1 cellular context compared by ENCODE assay signal in the genomic region with DNA sequence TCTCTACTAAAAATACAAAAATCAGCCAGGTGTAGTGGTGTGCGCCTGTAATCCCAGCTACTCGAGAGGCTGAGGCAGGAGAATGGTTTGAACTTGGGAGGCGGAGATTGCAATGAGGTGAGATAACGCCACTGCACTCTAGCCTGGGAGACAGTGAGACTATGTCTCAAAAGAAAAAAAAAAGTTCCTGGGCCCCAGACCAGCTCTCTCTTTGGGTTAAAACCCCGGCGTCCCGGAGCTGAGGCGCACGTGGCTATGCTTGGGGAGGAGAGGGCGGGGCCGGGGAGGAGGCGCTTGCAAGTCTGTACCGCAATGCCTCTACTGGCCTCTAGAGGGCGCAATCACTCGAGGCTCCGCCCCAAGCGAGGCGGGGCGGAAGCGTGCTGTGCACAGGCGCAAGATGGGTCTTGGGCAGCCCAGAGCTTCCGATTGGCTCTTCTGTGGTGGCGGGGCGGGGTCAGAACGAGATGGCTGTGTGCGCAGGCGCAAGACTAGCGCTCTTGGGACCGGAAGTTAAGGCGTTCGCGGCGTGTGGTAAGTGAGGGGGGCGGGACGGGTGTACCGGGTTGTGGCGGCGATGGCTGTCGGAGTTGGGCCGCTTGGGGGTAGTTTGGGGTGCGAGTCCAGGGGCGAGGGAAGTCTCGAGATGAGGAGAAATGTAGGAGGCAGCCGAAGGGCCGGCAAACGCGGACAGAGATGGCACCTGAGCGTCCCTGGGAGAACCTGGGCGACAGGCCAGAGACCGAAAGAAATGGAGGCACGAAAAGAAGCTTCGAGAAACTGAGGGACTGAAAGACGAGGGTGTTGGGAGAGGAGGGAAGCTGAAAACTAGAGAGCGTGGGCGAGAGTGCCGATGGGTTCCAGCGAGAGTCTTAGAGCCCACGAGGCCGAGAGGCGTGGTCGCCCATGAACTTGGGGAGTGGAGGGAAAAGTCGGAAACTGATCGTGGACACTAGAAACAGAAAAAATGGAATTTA.
TF ChIP-seq lines count a peak whose summit lies in the region.

A gene with protein sequence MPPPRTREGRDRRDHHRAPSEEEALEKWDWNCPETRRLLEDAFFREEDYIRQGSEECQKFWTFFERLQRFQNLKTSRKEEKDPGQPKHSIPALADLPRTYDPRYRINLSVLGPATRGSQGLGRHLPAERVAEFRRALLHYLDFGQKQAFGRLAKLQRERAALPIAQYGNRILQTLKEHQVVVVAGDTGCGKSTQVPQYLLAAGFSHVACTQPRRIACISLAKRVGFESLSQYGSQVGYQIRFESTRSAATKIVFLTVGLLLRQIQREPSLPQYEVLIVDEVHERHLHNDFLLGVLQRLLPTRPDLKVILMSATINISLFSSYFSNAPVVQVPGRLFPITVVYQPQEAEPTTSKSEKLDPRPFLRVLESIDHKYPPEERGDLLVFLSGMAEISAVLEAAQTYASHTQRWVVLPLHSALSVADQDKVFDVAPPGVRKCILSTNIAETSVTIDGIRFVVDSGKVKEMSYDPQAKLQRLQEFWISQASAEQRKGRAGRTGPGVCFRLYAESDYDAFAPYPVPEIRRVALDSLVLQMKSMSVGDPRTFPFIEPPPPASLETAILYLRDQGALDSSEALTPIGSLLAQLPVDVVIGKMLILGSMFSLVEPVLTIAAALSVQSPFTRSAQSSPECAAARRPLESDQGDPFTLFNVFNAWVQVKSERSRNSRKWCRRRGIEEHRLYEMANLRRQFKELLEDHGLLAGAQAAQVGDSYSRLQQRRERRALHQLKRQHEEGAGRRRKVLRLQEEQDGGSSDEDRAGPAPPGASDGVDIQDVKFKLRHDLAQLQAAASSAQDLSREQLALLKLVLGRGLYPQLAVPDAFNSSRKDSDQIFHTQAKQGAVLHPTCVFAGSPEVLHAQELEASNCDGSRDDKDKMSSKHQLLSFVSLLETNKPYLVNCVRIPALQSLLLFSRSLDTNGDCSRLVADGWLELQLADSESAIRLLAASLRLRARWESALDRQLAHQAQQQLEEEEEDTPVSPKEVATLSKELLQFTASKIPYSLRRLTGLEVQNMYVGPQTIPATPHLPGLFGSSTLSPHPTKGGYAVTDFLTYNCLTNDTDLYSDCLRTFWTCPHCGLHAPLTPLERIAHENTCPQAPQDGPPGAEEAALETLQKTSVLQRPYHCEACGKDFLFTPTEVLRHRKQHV (plus strand): TSS at position 497 of the 977 bp plus-strand sequence. CDS start 3,716 bp downstream, outside the sequence.

TF ChIP-seq in K562, 482 proteins besides CTCF, POLR2A, EP300 and RAD21 (continued from another document and continues in another):
- TF ChIP-seq EP400 (IDR thresholded peaks at IDR 0.05) (peak; percentile 89), PHB (CRISPR knock-in tag; IDR thresholded peaks at IDR 0.05) (0 out of 2 replicates have a peak, but pooled peaks have one; percentile 25), HIVEP1 (CRISPR knock-in tag; IDR thresholded peaks at IDR 0.05) (0 out of 2 replicates have a peak, but pooled peaks have one; percentile 56), SIN3A (IDR thresholded peaks at IDR 0.05; ENCODE audit: borderline replicate concordance in 2 of 2, control insufficient read depth in 1 of 2, low read depth in 2 of 2, low read length in 2 of 2) (peak; percentile 76 to 92; a peak in 2 of 4 replicates), CREM (IDR thresholded peaks at IDR 0.05; ENCODE audit: low read depth) (peak; percentile 79), ZNF12 (CRISPR knock-in tag; IDR thresholded peaks at IDR 0.05) (0 out of 2 replicates have a peak, but pooled peaks have one; percentile 25), NFIC (IDR thresholded peaks at IDR 0.05) (peak; percentile 58), TCF3 (CRISPR knock-in tag; IDR thresholded peaks at IDR 0.05) (no peak), PRMT5 (CRISPR knock-in tag; IDR thresholded peaks at IDR 0.05) (no peak), MXI1 (IDR thresholded peaks at IDR 0.05; ENCODE audit: low read depth, low read length) (peak; percentile 77), SMC3 (conservative IDR thresholded peaks at IDR 0.05; ENCODE audit: insufficient read depth, low read depth, low read length) (0 out of 2 replicates have a peak, but pooled peaks have one; percentile 6), JUND (IDR thresholded peaks at IDR 0.05; ENCODE audit: borderline replicate concordance, low read depth, low read length) (peak; percentile 73), JUND (tag; IDR thresholded peaks at IDR 0.05; ENCODE audit: borderline replicate concordance, low read depth, low read length) (no peak), ZNF785 (CRISPR knock-in tag; IDR thresholded peaks at IDR 0.05) (no peak), KDM4B (IDR thresholded peaks at IDR 0.05; ENCODE audit: borderline replicate concordance in 2 of 2, low read depth in 1 of 2) (no peak; a peak in 1 of 4 replicates), MTA1 (IDR thresholded peaks at IDR 0.05; ENCODE audit: borderline replicate concordance) (0 out of 2 replicates have a peak, but pooled peaks have one; percentile 37), RB1 (IDR thresholded peaks at IDR 0.05; ENCODE audit: low read depth) (peak; percentile 77; the same call in 1 of the 2 replicates), SRSF7 (optimal IDR thresholded peaks at IDR 0.05; ENCODE audit: low read depth, low read length) (no peak), NEUROD1 (IDR thresholded peaks at IDR 0.05; ENCODE audit: borderline replicate concordance, low read depth, low read length, partially characterized antibody) (peak; percentile 62), TCF7 (IDR thresholded peaks at IDR 0.05; ENCODE audit: borderline replicate concordance) (no peak), XRCC5 (IDR thresholded peaks at IDR 0.05; ENCODE audit: low read depth, low read length) (peak; percentile 61), ZSCAN32 (CRISPR knock-in tag; IDR thresholded peaks at IDR 0.05) (0 out of 2 replicates have a peak, but pooled peaks have one; percentile 35), RBM17 (IDR thresholded peaks at IDR 0.05; ENCODE audit: borderline replicate concordance, low read depth, low read length) (no peak), SUPT5H (IDR thresholded peaks at IDR 0.05) (peak; percentile 90), ETV1 (tag; conservative IDR thresholded peaks at IDR 0.05; ENCODE audit: low read depth) (peak; percentile 88), CBX2 (IDR thresholded peaks at IDR 0.05; ENCODE audit: insufficient read depth, low read length, poor library complexity, severe bottlenecking) (no peak), SPI1 (IDR thresholded peaks at IDR 0.05; ENCODE audit: borderline replicate concordance, low read depth, low read length) (peak; percentile 68; the same call in 1 of the 2 replicates), ZNF3 (CRISPR knock-in tag; IDR thresholded peaks at IDR 0.05) (no peak), RNF2 (IDR thresholded peaks at IDR 0.05) (0 out of 2 replicates have a peak, but pooled peaks have one; percentile 34), ZNF766 (CRISPR knock-in tag; conservative IDR thresholded peaks at IDR 0.05) (no peak), TBP (optimal IDR thresholded peaks at IDR 0.05; ENCODE audit: low read depth, low read length) (peak; percentile 69)
- TF ChIP-seq, protein P1, sequence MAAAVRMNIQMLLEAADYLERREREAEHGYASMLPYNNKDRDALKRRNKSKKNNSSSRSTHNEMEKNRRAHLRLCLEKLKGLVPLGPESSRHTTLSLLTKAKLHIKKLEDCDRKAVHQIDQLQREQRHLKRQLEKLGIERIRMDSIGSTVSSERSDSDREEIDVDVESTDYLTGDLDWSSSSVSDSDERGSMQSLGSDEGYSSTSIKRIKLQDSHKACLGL (CRISPR knock-in tag; IDR thresholded peaks at IDR 0.05; ENCODE audit: borderline replicate concordance, poor library complexity, severe bottlenecking) = peak; percentile 62
- TF ChIP-seq, protein P2, sequence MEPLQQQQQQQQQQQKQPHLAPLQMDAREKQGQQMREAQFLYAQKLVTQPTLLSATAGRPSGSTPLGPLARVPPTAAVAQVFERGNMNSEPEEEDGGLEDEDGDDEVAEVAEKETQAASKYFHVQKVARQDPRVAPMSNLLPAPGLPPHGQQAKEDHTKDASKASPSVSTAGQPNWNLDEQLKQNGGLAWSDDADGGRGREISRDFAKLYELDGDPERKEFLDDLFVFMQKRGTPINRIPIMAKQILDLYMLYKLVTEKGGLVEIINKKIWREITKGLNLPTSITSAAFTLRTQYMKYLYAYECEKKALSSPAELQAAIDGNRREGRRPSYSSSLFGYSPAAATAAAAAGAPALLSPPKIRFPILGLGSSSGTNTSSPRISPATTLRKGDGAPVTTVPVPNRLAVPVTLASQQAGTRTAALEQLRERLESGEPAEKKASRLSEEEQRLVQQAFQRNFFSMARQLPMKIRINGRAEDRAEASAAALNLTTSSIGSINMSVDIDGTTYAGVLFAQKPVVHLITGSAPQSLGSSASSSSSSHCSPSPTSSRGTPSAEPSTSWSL (CRISPR knock-in tag; IDR thresholded peaks at IDR 0.05; ENCODE audit: borderline replicate concordance) = no peak
- TF ChIP-seq, protein P3, sequence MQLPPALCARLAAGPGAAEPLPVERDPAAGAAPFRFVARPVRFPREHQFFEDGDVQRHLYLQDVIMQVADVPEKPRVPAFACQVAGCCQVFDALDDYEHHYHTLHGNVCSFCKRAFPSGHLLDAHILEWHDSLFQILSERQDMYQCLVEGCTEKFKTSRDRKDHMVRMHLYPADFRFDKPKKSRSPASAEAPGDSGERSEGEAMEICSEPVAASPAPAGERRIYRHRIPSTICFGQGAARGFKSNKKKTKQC (CRISPR knock-in tag; IDR thresholded peaks at IDR 0.05) = peak; percentile 53; the same call in 1 of the 2 replicates
- TF ChIP-seq, protein P4, sequence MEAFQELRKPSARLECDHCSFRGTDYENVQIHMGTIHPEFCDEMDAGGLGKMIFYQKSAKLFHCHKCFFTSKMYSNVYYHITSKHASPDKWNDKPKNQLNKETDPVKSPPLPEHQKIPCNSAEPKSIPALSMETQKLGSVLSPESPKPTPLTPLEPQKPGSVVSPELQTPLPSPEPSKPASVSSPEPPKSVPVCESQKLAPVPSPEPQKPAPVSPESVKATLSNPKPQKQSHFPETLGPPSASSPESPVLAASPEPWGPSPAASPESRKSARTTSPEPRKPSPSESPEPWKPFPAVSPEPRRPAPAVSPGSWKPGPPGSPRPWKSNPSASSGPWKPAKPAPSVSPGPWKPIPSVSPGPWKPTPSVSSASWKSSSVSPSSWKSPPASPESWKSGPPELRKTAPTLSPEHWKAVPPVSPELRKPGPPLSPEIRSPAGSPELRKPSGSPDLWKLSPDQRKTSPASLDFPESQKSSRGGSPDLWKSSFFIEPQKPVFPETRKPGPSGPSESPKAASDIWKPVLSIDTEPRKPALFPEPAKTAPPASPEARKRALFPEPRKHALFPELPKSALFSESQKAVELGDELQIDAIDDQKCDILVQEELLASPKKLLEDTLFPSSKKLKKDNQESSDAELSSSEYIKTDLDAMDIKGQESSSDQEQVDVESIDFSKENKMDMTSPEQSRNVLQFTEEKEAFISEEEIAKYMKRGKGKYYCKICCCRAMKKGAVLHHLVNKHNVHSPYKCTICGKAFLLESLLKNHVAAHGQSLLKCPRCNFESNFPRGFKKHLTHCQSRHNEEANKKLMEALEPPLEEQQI (IDR thresholded peaks at IDR 0.05) = no peak
- TF ChIP-seq, protein P5, sequence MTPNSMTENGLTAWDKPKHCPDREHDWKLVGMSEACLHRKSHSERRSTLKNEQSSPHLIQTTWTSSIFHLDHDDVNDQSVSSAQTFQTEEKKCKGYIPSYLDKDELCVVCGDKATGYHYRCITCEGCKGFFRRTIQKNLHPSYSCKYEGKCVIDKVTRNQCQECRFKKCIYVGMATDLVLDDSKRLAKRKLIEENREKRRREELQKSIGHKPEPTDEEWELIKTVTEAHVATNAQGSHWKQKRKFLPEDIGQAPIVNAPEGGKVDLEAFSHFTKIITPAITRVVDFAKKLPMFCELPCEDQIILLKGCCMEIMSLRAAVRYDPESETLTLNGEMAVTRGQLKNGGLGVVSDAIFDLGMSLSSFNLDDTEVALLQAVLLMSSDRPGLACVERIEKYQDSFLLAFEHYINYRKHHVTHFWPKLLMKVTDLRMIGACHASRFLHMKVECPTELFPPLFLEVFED (CRISPR knock-in tag; conservative IDR thresholded peaks at IDR 0.05) = 0 out of 2 replicates have a peak, but pooled peaks have one; percentile 3
- TF ChIP-seq, protein P6, sequence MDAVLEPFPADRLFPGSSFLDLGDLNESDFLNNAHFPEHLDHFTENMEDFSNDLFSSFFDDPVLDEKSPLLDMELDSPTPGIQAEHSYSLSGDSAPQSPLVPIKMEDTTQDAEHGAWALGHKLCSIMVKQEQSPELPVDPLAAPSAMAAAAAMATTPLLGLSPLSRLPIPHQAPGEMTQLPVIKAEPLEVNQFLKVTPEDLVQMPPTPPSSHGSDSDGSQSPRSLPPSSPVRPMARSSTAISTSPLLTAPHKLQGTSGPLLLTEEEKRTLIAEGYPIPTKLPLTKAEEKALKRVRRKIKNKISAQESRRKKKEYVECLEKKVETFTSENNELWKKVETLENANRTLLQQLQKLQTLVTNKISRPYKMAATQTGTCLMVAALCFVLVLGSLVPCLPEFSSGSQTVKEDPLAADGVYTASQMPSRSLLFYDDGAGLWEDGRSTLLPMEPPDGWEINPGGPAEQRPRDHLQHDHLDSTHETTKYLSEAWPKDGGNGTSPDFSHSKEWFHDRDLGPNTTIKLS (IDR thresholded peaks at IDR 0.05; ENCODE audit: borderline replicate concordance, low read depth) = peak; percentile 58
- TF ChIP-seq, protein P7, sequence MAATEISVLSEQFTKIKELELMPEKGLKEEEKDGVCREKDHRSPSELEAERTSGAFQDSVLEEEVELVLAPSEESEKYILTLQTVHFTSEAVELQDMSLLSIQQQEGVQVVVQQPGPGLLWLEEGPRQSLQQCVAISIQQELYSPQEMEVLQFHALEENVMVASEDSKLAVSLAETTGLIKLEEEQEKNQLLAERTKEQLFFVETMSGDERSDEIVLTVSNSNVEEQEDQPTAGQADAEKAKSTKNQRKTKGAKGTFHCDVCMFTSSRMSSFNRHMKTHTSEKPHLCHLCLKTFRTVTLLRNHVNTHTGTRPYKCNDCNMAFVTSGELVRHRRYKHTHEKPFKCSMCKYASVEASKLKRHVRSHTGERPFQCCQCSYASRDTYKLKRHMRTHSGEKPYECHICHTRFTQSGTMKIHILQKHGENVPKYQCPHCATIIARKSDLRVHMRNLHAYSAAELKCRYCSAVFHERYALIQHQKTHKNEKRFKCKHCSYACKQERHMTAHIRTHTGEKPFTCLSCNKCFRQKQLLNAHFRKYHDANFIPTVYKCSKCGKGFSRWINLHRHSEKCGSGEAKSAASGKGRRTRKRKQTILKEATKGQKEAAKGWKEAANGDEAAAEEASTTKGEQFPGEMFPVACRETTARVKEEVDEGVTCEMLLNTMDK (IDR thresholded peaks at IDR 0.05; ENCODE audit: borderline replicate concordance, insufficient read depth, low read depth, low read length, poor library complexity, severe bottlenecking) = peak; percentile 95
